Comparison of ENCODE assay signal across 10 cellular contexts in the genomic region with DNA sequence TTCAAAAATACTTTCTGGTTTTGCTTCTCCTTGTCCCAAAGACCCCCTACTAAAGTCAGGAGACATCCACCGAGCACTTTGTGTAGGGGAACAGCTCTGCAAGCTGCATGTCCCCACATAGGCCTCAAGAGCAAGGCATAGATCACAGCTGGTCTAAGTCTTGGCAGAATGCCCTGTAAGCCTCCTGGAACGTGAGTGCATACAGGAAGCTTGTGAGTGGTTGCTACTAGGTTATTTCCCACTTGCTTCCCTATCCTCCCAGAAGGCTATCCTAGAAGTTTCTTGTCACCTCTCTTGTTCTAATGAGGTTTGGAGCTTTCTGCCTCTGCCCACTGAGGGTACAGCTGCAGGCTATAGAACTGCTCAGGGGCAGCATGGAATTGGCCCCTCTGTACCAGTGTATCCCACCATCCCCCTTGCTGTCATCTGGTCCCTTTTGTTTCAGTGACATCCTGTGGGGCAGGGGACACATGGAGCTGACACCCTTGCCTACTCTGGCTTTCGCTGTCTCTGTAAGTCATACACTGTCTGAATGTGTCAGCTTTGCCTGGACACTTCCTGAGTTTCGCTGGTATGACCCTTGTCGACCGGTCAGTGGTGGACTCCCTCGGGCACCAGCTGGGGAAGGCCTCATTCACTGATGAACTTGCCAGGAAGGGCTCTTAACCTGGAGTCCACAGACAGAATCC. TPM values are rescaled to one million over a fixed set of nuclear protein-coding genes. Genes with fewer than 3 reads are reported as not detected.
DNase-seq lines count a peak whose midpoint lies in the region; ATAC-seq and FAIRE-seq lines count a peak whose summit lies in the region.
"Had no signal": no experiment of that assay in that cellular context is flagged by ENCODE, and none has a peak within 500 bp of the region (broad histone marks: within the 10 kb centered on the region; RNA-seq: fewer than 3 reads in every experiment).

No MANE protein-coding gene starts in this region.

- FAIRE-seq in small intestine (lab: Jason Lieb, UNC), result no peak
- FAIRE-seq: A204.1 had no signal

- H3K27me3 ChIP-seq in small intestine (ENCODE audit: control insufficient read depth in 2 of 2, insufficient read depth in 2 of 2, low read length in 2 of 2), result no peaks in the 10 kb centered on the region
- H3K27me3 ChIP-seq: upper lobe of left lung had no signal

- no peaks in the 10 kb centered on the region for H3K4me1 ChIP-seq in small intestine (ENCODE audit: control insufficient read depth in 2 of 2, insufficient read depth in 1 of 2, low read depth in 1 of 2, low read length in 1 of 2)

- peak; percentile 13 for DNase-seq in NCI-H146 (lab: John Stamatoyannopoulos, UW)
- no peak for DNase-seq in NCI-H146 treated with DMSO at 0.1 percent for 48 hours (lab: John Stamatoyannopoulos, UW; ENCODE audit: unreplicated experiment)
- peak; percentile 56 for DNase-seq in NCI-H69 (lab: John Stamatoyannopoulos, UW)
- DNase-seq in fibroblast of peridontal ligament (ENCODE audit: extremely low read depth), result peak; percentile 47
- peak; percentile 27 for DNase-seq in small intestine
- DNase-seq in NCI-H526 treated with DMSO at 0.1 percent for 48 hours (lab: John Stamatoyannopoulos, UW), result no peak
- no peak for DNase-seq in NCI-H526 (lab: John Stamatoyannopoulos, UW)

- 59 to 66% (median 64%) methylated on average over 7 of the region's 7 CpGs for WGBS in small intestine, 3 donors

- no peaks in the 10 kb centered on the region for H3K36me3 ChIP-seq in small intestine (ENCODE audit: control insufficient read depth in 2 of 2, insufficient read depth in 2 of 2, low read length in 2 of 2)
- H3K36me3 ChIP-seq: upper lobe of left lung had no signal

- no peak overlapping the region for H3K27ac ChIP-seq in small intestine (ENCODE audit: low read depth in 1 of 2, low read length in 1 of 2)
- H3K27ac ChIP-seq: upper lobe of left lung had no signal

- no peak for ATAC-seq in HG02763 (IDR thresholded peaks at IDR 0.05; ENCODE audit: unreplicated experiment)

- no peak overlapping the region for H3K4me3 ChIP-seq in small intestine (ENCODE audit: low read depth in 1 of 2, low read length in 2 of 2)
- H3K4me3 ChIP-seq: upper lobe of left lung had no signal

- no peaks in the 10 kb centered on the region for H3K9me3 ChIP-seq in small intestine (ENCODE audit: control insufficient read depth, low read depth)
- H3K9me3 ChIP-seq: upper lobe of left lung had no signal

RNA-seq across cellular contexts. Expression of gene KCNK16, which starts 35.6 kb away (rescaled TPM):
- under 1 TPM in 1 of 3 donors, not detected in 2; 0.34 TPM for polyA plus RNA-seq in small intestine

RNA-seq across cellular contexts. Expression of gene KCNK17, which starts 43.9 kb away (rescaled TPM):
- polyA plus RNA-seq in small intestine, result 1 to 10 TPM in 1 of 3 donors, under 1 TPM in 1, not detected in 1; 0.45 to 1.4 TPM

Comparison
In these comparisons a context has a peak if more than half of its experiments do, and no peak if none do; other contexts are left out.
1. DNase-seq: peak in NCI-H146 (single experiment), NCI-H69 (single experiment), fibroblast of peridontal ligament (single experiment) and small intestine (single experiment); none in NCI-H146 treated with DMSO at 0.1 percent for 48 hours (single experiment), NCI-H526 treated with DMSO at 0.1 percent for 48 hours (single experiment) and NCI-H526 (0 of 2).